ENCODE assay signal across 1 cellular context in the genomic region with DNA sequence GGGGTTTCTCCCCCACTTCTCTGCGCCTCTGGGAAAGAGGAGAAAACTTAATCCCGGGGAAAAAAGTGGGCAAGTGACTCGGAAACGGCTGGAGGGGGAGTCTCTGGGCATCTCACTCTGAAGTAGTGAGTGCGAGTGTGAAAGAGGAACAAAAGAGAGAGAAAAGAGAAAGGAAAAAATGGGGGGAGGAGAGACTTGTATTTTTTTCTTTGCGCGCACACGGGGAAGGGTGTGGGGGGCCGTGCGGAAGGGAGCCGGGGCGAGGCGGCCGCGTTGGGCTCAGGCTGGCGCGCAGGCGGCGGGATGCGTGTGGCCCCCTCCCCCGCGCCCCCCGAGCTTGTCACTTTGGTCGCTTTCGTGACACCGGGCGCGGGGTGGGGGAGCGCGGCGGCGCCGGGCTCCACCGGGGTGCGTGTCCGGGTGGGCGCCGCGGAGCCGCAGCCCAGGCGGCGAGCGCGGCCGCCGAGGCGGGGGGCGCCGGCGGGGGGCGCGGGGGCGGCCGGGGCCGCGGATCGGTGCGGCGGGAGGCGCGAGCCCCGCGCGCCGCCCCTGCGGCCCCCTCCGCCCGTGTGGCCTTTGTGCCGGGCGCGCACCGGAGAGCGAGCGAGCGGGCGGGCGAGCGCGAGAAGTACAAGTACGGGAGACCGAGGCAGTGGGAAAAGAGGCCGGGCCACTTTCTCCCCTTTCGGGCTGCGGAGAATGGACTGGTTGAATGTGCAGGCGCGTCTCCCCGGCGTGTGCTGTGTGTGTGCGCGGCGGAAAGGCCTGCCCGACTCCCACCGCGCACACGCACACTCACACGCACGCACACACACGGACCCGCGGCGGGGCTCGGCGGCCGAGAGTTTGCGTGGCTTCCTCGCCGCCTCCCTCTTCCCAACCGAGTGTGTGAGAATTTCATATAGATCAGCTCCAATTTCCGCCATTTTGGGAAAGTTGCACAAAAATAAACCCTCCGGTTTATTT.
TF ChIP-seq lines count a peak whose summit lies in the region.

No MANE protein-coding gene starts in this region.

TF ChIP-seq in HEK293, 187 proteins besides CTCF, POLR2A, EP300 and RAD21 (continued from another document and continues in another):
- no peak for TF ChIP-seq ZNF214 (tag by site-specific recombination; IDR thresholded peaks at IDR 0.05; ENCODE audit: borderline replicate concordance)
- peak; percentile 59; the same call in 1 of the 2 replicates for TF ChIP-seq KLF8 (tag by site-specific recombination; IDR thresholded peaks at IDR 0.05)
- TF ChIP-seq ZNF211 (tag by site-specific recombination; IDR thresholded peaks at IDR 0.05; ENCODE audit: low read depth): no peak
- TF ChIP-seq ZNF174 (tag by site-specific recombination; IDR thresholded peaks at IDR 0.05): no peak
- TF ChIP-seq BCL11A (tag by site-specific recombination; IDR thresholded peaks at IDR 0.05; ENCODE audit: low read depth): no peak
- no peak for TF ChIP-seq ZNF2 (tag by site-specific recombination; IDR thresholded peaks at IDR 0.05)
- TF ChIP-seq, protein P1, sequence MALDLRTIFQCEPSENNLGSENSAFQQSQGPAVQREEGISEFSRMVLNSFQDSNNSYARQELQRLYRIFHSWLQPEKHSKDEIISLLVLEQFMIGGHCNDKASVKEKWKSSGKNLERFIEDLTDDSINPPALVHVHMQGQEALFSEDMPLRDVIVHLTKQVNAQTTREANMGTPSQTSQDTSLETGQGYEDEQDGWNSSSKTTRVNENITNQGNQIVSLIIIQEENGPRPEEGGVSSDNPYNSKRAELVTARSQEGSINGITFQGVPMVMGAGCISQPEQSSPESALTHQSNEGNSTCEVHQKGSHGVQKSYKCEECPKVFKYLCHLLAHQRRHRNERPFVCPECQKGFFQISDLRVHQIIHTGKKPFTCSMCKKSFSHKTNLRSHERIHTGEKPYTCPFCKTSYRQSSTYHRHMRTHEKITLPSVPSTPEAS (tag by site-specific recombination; IDR thresholded peaks at IDR 0.05): peak; percentile 42
- TF ChIP-seq, protein P2, sequence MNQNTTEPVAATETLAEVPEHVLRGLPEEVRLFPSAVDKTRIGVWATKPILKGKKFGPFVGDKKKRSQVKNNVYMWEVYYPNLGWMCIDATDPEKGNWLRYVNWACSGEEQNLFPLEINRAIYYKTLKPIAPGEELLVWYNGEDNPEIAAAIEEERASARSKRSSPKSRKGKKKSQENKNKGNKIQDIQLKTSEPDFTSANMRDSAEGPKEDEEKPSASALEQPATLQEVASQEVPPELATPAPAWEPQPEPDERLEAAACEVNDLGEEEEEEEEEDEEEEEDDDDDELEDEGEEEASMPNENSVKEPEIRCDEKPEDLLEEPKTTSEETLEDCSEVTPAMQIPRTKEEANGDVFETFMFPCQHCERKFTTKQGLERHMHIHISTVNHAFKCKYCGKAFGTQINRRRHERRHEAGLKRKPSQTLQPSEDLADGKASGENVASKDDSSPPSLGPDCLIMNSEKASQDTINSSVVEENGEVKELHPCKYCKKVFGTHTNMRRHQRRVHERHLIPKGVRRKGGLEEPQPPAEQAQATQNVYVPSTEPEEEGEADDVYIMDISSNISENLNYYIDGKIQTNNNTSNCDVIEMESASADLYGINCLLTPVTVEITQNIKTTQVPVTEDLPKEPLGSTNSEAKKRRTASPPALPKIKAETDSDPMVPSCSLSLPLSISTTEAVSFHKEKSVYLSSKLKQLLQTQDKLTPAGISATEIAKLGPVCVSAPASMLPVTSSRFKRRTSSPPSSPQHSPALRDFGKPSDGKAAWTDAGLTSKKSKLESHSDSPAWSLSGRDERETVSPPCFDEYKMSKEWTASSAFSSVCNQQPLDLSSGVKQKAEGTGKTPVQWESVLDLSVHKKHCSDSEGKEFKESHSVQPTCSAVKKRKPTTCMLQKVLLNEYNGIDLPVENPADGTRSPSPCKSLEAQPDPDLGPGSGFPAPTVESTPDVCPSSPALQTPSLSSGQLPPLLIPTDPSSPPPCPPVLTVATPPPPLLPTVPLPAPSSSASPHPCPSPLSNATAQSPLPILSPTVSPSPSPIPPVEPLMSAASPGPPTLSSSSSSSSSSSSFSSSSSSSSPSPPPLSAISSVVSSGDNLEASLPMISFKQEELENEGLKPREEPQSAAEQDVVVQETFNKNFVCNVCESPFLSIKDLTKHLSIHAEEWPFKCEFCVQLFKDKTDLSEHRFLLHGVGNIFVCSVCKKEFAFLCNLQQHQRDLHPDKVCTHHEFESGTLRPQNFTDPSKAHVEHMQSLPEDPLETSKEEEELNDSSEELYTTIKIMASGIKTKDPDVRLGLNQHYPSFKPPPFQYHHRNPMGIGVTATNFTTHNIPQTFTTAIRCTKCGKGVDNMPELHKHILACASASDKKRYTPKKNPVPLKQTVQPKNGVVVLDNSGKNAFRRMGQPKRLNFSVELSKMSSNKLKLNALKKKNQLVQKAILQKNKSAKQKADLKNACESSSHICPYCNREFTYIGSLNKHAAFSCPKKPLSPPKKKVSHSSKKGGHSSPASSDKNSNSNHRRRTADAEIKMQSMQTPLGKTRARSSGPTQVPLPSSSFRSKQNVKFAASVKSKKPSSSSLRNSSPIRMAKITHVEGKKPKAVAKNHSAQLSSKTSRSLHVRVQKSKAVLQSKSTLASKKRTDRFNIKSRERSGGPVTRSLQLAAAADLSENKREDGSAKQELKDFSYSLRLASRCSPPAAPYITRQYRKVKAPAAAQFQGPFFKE (tag by site-specific recombination; IDR thresholded peaks at IDR 0.05; ENCODE audit: borderline replicate concordance): no peak
- TF ChIP-seq ZNF37A (tag by site-specific recombination; IDR thresholded peaks at IDR 0.05): no peak
- no peak for TF ChIP-seq ZNF776 (tag by site-specific recombination; IDR thresholded peaks at IDR 0.05; ENCODE audit: borderline replicate concordance)
- TF ChIP-seq, protein P3, sequence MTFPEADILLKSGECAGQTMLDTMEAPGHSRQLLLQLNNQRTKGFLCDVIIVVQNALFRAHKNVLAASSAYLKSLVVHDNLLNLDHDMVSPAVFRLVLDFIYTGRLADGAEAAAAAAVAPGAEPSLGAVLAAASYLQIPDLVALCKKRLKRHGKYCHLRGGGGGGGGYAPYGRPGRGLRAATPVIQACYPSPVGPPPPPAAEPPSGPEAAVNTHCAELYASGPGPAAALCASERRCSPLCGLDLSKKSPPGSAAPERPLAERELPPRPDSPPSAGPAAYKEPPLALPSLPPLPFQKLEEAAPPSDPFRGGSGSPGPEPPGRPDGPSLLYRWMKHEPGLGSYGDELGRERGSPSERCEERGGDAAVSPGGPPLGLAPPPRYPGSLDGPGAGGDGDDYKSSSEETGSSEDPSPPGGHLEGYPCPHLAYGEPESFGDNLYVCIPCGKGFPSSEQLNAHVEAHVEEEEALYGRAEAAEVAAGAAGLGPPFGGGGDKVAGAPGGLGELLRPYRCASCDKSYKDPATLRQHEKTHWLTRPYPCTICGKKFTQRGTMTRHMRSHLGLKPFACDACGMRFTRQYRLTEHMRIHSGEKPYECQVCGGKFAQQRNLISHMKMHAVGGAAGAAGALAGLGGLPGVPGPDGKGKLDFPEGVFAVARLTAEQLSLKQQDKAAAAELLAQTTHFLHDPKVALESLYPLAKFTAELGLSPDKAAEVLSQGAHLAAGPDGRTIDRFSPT (tag by site-specific recombination; IDR thresholded peaks at IDR 0.05): no peak
- TF ChIP-seq EGR2 (tag by site-specific recombination; IDR thresholded peaks at IDR 0.05; ENCODE audit: low read depth): no peak
- TF ChIP-seq, protein P4, sequence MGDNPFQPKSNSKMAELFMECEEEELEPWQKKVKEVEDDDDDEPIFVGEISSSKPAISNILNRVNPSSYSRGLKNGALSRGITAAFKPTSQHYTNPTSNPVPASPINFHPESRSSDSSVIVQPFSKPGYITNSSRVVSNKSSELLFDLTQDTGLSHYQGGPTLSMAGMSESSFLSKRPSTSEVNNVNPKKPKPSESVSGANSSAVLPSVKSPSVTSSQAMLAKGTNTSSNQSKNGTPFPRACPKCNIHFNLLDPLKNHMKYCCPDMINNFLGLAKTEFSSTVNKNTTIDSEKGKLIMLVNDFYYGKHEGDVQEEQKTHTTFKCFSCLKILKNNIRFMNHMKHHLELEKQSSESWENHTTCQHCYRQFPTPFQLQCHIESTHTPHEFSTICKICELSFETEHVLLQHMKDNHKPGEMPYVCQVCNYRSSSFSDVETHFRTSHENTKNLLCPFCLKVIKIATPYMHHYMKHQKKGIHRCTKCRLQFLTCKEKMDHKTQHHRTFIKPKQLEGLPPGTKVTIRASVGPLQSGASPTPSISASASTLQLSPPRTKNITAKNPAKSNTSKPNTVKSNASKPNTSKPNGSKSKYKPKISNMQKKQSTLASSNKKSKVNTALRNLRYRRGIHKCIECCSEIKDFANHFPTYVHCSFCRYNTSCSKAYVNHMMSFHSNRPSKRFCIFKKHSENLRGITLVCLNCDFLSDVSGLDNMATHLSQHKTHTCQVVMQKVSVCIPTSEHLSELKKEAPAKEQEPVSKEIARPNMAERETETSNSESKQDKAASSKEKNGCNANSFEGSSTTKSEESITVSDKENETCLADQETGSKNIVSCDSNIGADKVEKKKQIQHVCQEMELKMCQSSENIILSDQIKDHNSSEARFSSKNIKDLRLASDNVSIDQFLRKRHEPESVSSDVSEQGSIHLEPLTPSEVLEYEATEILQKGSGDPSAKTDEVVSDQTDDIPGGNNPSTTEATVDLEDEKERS (tag by site-specific recombination; IDR thresholded peaks at IDR 0.05): no peak
- TF ChIP-seq WT1 (tag by site-specific recombination; IDR thresholded peaks at IDR 0.05): no peak
- TF ChIP-seq GFI1B (tag by site-specific recombination; IDR thresholded peaks at IDR 0.05): no peak
- TF ChIP-seq, protein P5, sequence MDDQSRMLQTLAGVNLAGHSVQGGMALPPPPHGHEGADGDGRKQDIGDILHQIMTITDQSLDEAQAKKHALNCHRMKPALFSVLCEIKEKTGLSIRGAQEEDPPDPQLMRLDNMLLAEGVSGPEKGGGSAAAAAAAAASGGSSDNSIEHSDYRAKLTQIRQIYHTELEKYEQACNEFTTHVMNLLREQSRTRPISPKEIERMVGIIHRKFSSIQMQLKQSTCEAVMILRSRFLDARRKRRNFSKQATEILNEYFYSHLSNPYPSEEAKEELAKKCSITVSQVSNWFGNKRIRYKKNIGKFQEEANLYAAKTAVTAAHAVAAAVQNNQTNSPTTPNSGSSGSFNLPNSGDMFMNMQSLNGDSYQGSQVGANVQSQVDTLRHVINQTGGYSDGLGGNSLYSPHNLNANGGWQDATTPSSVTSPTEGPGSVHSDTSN (CRISPR knock-in tag; IDR thresholded peaks at IDR 0.05): no peak
- TF ChIP-seq ZNF670 (tag by site-specific recombination; IDR thresholded peaks at IDR 0.05; ENCODE audit: low read depth): no peak
- no peak for TF ChIP-seq ZNF19 (tag by site-specific recombination; IDR thresholded peaks at IDR 0.05; ENCODE audit: low read depth)
- TF ChIP-seq ZNF146 (tag by site-specific recombination; IDR thresholded peaks at IDR 0.05): no peak
- no peak for TF ChIP-seq ZNF112 (tag by site-specific recombination; IDR thresholded peaks at IDR 0.05)
- TF ChIP-seq, protein P6, sequence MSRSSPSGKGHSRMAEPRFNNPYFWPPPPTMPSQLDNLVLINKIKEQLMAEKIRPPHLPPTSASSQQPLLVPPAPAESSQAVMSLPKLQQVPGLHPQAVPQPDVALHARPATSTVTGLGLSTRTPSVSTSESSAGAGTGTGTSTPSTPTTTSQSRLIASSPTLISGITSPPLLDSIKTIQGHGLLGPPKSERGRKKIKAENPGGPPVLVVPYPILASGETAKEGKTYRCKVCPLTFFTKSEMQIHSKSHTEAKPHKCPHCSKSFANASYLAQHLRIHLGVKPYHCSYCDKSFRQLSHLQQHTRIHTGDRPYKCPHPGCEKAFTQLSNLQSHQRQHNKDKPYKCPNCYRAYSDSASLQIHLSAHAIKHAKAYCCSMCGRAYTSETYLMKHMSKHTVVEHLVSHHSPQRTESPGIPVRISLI (tag by site-specific recombination; IDR thresholded peaks at IDR 0.05): peak; percentile 31; the same call in 1 of the 2 replicates
- TF ChIP-seq ZNF24 (tag by site-specific recombination; IDR thresholded peaks at IDR 0.05): no peak
- TF ChIP-seq, protein P7, sequence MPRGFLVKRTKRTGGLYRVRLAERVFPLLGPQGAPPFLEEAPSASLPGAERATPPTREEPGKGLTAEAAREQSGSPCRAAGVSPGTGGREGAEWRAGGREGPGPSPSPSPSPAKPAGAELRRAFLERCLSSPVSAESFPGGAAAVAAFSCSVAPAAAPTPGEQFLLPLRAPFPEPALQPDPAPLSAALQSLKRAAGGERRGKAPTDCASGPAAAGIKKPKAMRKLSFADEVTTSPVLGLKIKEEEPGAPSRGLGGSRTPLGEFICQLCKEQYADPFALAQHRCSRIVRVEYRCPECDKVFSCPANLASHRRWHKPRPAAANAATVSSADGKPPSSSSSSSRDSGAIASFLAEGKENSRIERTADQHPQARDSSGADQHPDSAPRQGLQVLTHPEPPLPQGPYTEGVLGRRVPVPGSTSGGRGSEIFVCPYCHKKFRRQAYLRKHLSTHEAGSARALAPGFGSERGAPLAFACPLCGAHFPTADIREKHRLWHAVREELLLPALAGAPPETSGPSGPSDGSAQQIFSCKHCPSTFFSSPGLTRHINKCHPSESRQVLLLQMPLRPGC (tag by site-specific recombination; IDR thresholded peaks at IDR 0.05): no peak
- no peak for TF ChIP-seq ZNF473 (tag by site-specific recombination; IDR thresholded peaks at IDR 0.05)
- no peak for TF ChIP-seq GLIS1 (tag by site-specific recombination; IDR thresholded peaks at IDR 0.05)
- TF ChIP-seq ZNF600 (tag by site-specific recombination; IDR thresholded peaks at IDR 0.05): no peak
- TF ChIP-seq SP7 (tag by site-specific recombination; IDR thresholded peaks at IDR 0.05): no peak
- TF ChIP-seq ZBTB8A (tag by site-specific recombination; IDR thresholded peaks at IDR 0.05): peak; percentile 36
- no peak for TF ChIP-seq ZNF155 (tag by site-specific recombination; IDR thresholded peaks at IDR 0.05)
- TF ChIP-seq, protein P8, sequence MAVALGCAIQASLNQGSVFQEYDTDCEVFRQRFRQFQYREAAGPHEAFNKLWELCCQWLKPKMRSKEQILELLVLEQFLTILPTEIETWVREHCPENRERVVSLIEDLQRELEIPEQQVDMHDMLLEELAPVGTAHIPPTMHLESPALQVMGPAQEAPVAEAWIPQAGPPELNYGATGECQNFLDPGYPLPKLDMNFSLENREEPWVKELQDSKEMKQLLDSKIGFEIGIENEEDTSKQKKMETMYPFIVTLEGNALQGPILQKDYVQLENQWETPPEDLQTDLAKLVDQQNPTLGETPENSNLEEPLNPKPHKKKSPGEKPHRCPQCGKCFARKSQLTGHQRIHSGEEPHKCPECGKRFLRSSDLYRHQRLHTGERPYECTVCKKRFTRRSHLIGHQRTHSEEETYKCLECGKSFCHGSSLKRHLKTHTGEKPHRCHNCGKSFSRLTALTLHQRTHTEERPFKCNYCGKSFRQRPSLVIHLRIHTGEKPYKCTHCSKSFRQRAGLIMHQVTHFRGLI (tag by site-specific recombination; IDR thresholded peaks at IDR 0.05): 0 out of 2 replicates have a peak, but pooled peaks have one; percentile 31
- TF ChIP-seq, protein P9, sequence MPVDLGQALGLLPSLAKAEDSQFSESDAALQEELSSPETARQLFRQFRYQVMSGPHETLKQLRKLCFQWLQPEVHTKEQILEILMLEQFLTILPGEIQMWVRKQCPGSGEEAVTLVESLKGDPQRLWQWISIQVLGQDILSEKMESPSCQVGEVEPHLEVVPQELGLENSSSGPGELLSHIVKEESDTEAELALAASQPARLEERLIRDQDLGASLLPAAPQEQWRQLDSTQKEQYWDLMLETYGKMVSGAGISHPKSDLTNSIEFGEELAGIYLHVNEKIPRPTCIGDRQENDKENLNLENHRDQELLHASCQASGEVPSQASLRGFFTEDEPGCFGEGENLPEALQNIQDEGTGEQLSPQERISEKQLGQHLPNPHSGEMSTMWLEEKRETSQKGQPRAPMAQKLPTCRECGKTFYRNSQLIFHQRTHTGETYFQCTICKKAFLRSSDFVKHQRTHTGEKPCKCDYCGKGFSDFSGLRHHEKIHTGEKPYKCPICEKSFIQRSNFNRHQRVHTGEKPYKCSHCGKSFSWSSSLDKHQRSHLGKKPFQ (tag by site-specific recombination; IDR thresholded peaks at IDR 0.05): 0 out of 2 replicates have a peak, but pooled peaks have one; percentile 16
- no peak for TF ChIP-seq ZNF292 (tag by site-specific recombination; IDR thresholded peaks at IDR 0.05; ENCODE audit: borderline replicate concordance, low read depth)
- no peak for TF ChIP-seq ZNF664 (tag by site-specific recombination; IDR thresholded peaks at IDR 0.05)
- peak; percentile 53; the same call in 1 of the 2 replicates for TF ChIP-seq ZNF596 (tag by site-specific recombination; IDR thresholded peaks at IDR 0.05)
